Comparison of ENCODE assay signal across 1 cellular context in genomic region chr14:100288382-100289185, GRCh38.
TF ChIP-seq lines count a peak whose summit lies in the region.

No MANE protein-coding gene starts in this region.

TF ChIP-seq in HEK293, 187 proteins besides CTCF, POLR2A, EP300 and RAD21 (continued from another document):
- TF ChIP-seq, protein P1, sequence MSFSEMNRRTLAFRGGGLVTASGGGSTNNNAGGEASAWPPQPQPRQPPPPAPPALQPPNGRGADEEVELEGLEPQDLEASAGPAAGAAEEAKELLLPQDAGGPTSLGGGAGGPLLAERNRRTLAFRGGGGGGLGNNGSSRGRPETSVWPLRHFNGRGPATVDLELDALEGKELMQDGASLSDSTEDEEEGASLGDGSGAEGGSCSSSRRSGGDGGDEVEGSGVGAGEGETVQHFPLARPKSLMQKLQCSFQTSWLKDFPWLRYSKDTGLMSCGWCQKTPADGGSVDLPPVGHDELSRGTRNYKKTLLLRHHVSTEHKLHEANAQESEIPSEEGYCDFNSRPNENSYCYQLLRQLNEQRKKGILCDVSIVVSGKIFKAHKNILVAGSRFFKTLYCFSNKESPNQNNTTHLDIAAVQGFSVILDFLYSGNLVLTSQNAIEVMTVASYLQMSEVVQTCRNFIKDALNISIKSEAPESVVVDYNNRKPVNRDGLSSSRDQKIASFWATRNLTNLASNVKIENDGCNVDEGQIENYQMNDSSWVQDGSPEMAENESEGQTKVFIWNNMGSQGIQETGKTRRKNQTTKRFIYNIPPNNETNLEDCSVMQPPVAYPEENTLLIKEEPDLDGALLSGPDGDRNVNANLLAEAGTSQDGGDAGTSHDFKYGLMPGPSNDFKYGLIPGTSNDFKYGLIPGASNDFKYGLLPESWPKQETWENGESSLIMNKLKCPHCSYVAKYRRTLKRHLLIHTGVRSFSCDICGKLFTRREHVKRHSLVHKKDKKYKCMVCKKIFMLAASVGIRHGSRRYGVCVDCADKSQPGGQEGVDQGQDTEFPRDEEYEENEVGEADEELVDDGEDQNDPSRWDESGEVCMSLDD (tag by site-specific recombination; IDR thresholded peaks at IDR 0.05), result no peak
- TF ChIP-seq, protein P2, sequence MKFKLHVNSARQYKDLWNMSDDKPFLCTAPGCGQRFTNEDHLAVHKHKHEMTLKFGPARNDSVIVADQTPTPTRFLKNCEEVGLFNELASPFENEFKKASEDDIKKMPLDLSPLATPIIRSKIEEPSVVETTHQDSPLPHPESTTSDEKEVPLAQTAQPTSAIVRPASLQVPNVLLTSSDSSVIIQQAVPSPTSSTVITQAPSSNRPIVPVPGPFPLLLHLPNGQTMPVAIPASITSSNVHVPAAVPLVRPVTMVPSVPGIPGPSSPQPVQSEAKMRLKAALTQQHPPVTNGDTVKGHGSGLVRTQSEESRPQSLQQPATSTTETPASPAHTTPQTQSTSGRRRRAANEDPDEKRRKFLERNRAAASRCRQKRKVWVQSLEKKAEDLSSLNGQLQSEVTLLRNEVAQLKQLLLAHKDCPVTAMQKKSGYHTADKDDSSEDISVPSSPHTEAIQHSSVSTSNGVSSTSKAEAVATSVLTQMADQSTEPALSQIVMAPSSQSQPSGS (tag by site-specific recombination; IDR thresholded peaks at IDR 0.05; ENCODE audit: low read depth), result peak; percentile 62
- TF ChIP-seq SP2 (tag by site-specific recombination; IDR thresholded peaks at IDR 0.05) (0 out of 2 replicates have a peak, but pooled peaks have one; percentile 26), PRDM10 (tag by site-specific recombination; IDR thresholded peaks at IDR 0.05) (peak; percentile 58), ZNF660 (tag by site-specific recombination; IDR thresholded peaks at IDR 0.05) (no peak)
